Comparison of ENCODE assay signal across 12 cellular contexts in genomic region chr7:77413861-77414424, GRCh38. TPM values are rescaled to one million over a fixed set of nuclear protein-coding genes. Genes with fewer than 3 reads are reported as not detected.
A peak's percentile ranks its signal among the peaks of the same experiment; 100 is the strongest.
DNase-seq lines count a peak whose midpoint lies in the region; ATAC-seq, FAIRE-seq and TF ChIP-seq lines count a peak whose summit lies in the region.
"Had no signal": no experiment of that assay in that cellular context is flagged by ENCODE, and none has a peak within 500 bp of the region (broad histone marks: within the 10 kb centered on the region; RNA-seq: fewer than 3 reads in every experiment).

No MANE protein-coding gene starts in this region.

- H3K36me3 ChIP-seq in keratinocyte (ENCODE audit: control insufficient read depth in 2 of 2, extremely low read depth in 1 of 2, insufficient read depth in 2 of 2, low read length in 2 of 2) (no peaks in the 10 kb centered on the region), stomach (no peaks in the 10 kb centered on the region), ovary (no peaks in the 10 kb centered on the region)
- H3K36me3 ChIP-seq: cardiac muscle cell had no signal

- H3K27me3 ChIP-seq in keratinocyte (ENCODE audit: control insufficient read depth, extremely low read depth, insufficient read depth, low read length) (no peaks in the 10 kb centered on the region), stomach (no peaks in the 10 kb centered on the region), ovary (no peaks in the 10 kb centered on the region)

- H3K4me2 ChIP-seq in keratinocyte (ENCODE audit: control insufficient read depth, extremely low read depth, insufficient read depth, low read depth, low read length), result peak overlapping the region; percentile 25

- no peak for TF ChIP-seq CTCF in keratinocyte (optimal IDR thresholded peaks at IDR 0.05 in 1 of 3, IDR thresholded peaks at IDR 0.05 in 1 of 3, conservative IDR thresholded peaks at IDR 0.05 in 1 of 3; ENCODE audit: extremely low read depth in 1 of 3, insufficient read depth in 2 of 3, low read length in 3 of 3)
- TF ChIP-seq CTCF in stomach (IDR thresholded peaks at IDR 0.05), result no peak
- TF ChIP-seq CTCF in ovary (IDR thresholded peaks at IDR 0.05), result no peak

- H3K9me3 ChIP-seq in keratinocyte (ENCODE audit: control insufficient read depth, low read depth, low read length) (no peaks in the 10 kb centered on the region), stomach (no peaks in the 10 kb centered on the region), ovary (no peaks in the 10 kb centered on the region)

- no peak overlapping the region for H2AFZ ChIP-seq in keratinocyte (ENCODE audit: control insufficient read depth, low read length)

- TF ChIP-seq EP300 in stomach (IDR thresholded peaks at IDR 0.05) (no peak), ovary (IDR thresholded peaks at IDR 0.05) (no peak)

- H4K20me1 ChIP-seq in keratinocyte (ENCODE audit: control insufficient read depth, extremely low read depth, insufficient read depth, low read length), result no peaks in the 10 kb centered on the region

- no peak for ATAC-seq in GM21723 (IDR thresholded peaks at IDR 0.05; ENCODE audit: unreplicated experiment)
- ATAC-seq: left ventricle myocardium superior had no signal

- no peak for FAIRE-seq in keratinocyte (lab: Jason Lieb, UNC)

- H3K4me3 ChIP-seq in keratinocyte (ENCODE audit: control insufficient read depth in 2 of 3, extremely low read depth in 1 of 3, insufficient read depth in 2 of 3, low read depth in 1 of 3, low read length in 3 of 3) (no peak overlapping the region), stomach (no peak overlapping the region), ovary (no peak overlapping the region)
- H3K4me3 ChIP-seq: cardiac muscle cell had no signal

- DNase-seq in HCEC 1CT (peak; percentile 67), amniotic epithelial cell (ENCODE audit: low read depth) (peak; percentile 24), keratinocyte (ENCODE audit: low read depth, low spot score) (no peak), stomach (no peak), ovary (no peak), ACHN (no peak)
- no peak for DNase-seq in stimulated activated CD4-positive, alpha-beta T cell treated with anti-CD3 and anti-CD28 coated beads, Interleukin-1b, Interleukin-23, amount 100 ng/mL, for 48 hours
- DNase-seq: DMS79 treated with DMSO at 0.1 percent for 48 hours, left ventricle myocardium superior, NCI-H187 treated with DMSO at 0.1 percent for 48 hours had no signal

- no peaks in the 10 kb centered on the region for H3K79me2 ChIP-seq in keratinocyte (ENCODE audit: control insufficient read depth, insufficient read depth, low read length)

- intact Hi-C loops in stomach (cut with DNase I; ENCODE audit: low total_unique reads) (no loop called here), ovary (cut with DNase I) (no loop called here)

- no peak overlapping the region for H3K27ac ChIP-seq in keratinocyte (ENCODE audit: control insufficient read depth, insufficient read depth, low read length)
- H3K27ac ChIP-seq in stomach, result peak overlapping the region in 4 of 5 donors; percentile 31 to 96 (median 51)
- no peak overlapping the region for H3K27ac ChIP-seq in ovary
- H3K27ac ChIP-seq: cardiac muscle cell had no signal

- H3K4me1 ChIP-seq in keratinocyte (ENCODE audit: control insufficient read depth, extremely low read depth, insufficient read depth, low read length) (peaks cover 38% of the 10 kb centered on the region), stomach (peaks cover 31 to 71% (median 39%) of the 10 kb centered on the region in 4 donors), ovary (ENCODE audit: insufficient read depth) (no peaks in the 10 kb centered on the region)

- in situ Hi-C loops in ACHN (cut with HindIII; ENCODE audit: low pct_ligation_motif_present, low pct_unique_long_range_greater_than_20kb, low sequenced_read_pairs), result no loop called here

- TF ChIP-seq POLR2A in stomach (IDR thresholded peaks at IDR 0.05) (no peak), ovary (IDR thresholded peaks at IDR 0.05) (no peak)

- H3K9ac ChIP-seq in keratinocyte (ENCODE audit: control insufficient read depth, extremely low read depth, insufficient read depth, low read length), result no peak overlapping the region

- dilution Hi-C loops in keratinocyte (cut with MboI; ENCODE audit: extremely low pct_ligation_motif_present, low sequenced_read_pairs), result no loop called here

- no peaks in the 10 kb centered on the region for H3K9me1 ChIP-seq in keratinocyte (ENCODE audit: control insufficient read depth, extremely low read depth, insufficient read depth, low read length)

RNA-seq across cellular contexts. Expression of gene GSAP, which starts 2.2 kb away (rescaled TPM):
- polyA plus RNA-seq in keratinocyte (2.8 to 5.4 TPM (median 5.0 TPM) in 3 replicates), stomach (10 to 100 TPM in 1 of 3 donors, 1 to 10 TPM in 2; 7.7 to 13.2 (median 8.1) TPM), ovary (10 to 100 TPM in 1 of 2 donors, 1 to 10 TPM in 1; 4.0 to 11.2 TPM)
- 5.3 TPM for polyA plus RNA-seq in keratinocyte (2011; ENCODE audit: low read depth)
- 2.1 and 4.5 TPM in 2 replicates for polyA plus RNA-seq in keratinocyte (2011; cell fraction: cytosol; rRNA removed)
- 14.3 and 15.2 TPM in 2 replicates for polyA plus RNA-seq in keratinocyte (2011; cell fraction: nucleus; rRNA removed)
- polyA plus RNA-seq in keratinocyte (2012; ENCODE audit: low replicate concordance), result 1.8 and 7.3 TPM in 2 replicates
- polyA minus RNA-seq in keratinocyte, result 4.6 to 11.1 TPM (median 6.0 TPM) in 3 replicates
- 4.0 TPM for polyA minus RNA-seq in keratinocyte (2011; cell fraction: cytosol; rRNA and poly(A)+ RNA removed)
- 5.2 and 16.1 TPM in 2 replicates for polyA minus RNA-seq in keratinocyte (2011; cell fraction: nucleus; rRNA and poly(A)+ RNA removed)
- total RNA-seq in stomach (10 to 100 TPM in 4 of 5 donors, 1 to 10 TPM in 1; 3.5 to 52.1 (median 35.3) TPM), ovary (10 to 100 TPM in 4 of 7 donors, 1 to 10 TPM in 3; 7.4 to 19.4 (median 11.2) TPM)

Comparison
In these comparisons a context has a peak if more than half of its experiments do, and no peak if none do; other contexts are left out.
1. DNase-seq: peak in HCEC 1CT (single experiment) and amniotic epithelial cell (single experiment); none in keratinocyte (single experiment), stomach (single experiment), ovary (0 of 5), ACHN (single experiment) and stimulated activated CD4-positive, alpha-beta T cell treated with anti-CD3 and anti-CD28 coated beads, Interleukin-1b, Interleukin-23, amount 100 ng/mL, for 48 hours (single experiment).
2. H3K27ac ChIP-seq: peak in stomach (4 of 5); none in keratinocyte (single experiment) and ovary (0 of 2).